ENCODE assay signal across 14 cellular contexts in genomic region chr22:20638143-20638870, GRCh38.
DNase-seq lines count a peak whose midpoint lies in the region; TF ChIP-seq lines count a peak whose summit lies in the region.
"Had no signal": no experiment of that assay in that cellular context is flagged by ENCODE, and none has a peak within 500 bp of the region (broad histone marks: within the 10 kb centered on the region; RNA-seq: fewer than 3 reads in every experiment).

No MANE protein-coding gene starts in this region.

- no peaks in the 10 kb centered on the region for H3K4me1 ChIP-seq in Peyer's patch

- peak; percentile 26 for DNase-seq in activated CD8-positive, alpha-beta memory T cell treated with anti-CD3 and anti-CD28 coated beads, Interleukin-2, amount 50 U/mL, for 48 hours
- no peak for DNase-seq in activated CD8-positive, alpha-beta memory T cell treated with anti-CD3 and anti-CD28 coated beads for 24 hours
- DNase-seq in H7: peak; percentile 12
- DNase-seq in mesenteric fat pad (ENCODE audit: low spot score): peak; percentile 22
- DNase-seq in posterior vena cava (ENCODE audit: low spot score): peak; percentile 5
- no peak for DNase-seq in COLO829 (ENCODE audit: low spot score)
- DNase-seq in NCI-H1417 (lab: John Stamatoyannopoulos, UW): no peak
- DNase-seq in Peyer's patch: no peak
- DNase-seq: CD8-positive, alpha-beta T cell; DND-41; GDM1; GM23248 had no signal

- H3K9me3 ChIP-seq in Peyer's patch: no peaks in the 10 kb centered on the region
- H3K9me3 ChIP-seq: Caco-2 had no signal

- H3K4me3 ChIP-seq in H7 (ENCODE audit: insufficient read depth, low read depth, low read length) (no peak overlapping the region), Peyer's patch (no peak overlapping the region)
- H3K4me3 ChIP-seq: GM23248 had no signal

- no peak for TF ChIP-seq CTCF in Peyer's patch (IDR thresholded peaks at IDR 0.05)

- no peaks in the 10 kb centered on the region for H3K27me3 ChIP-seq in H7 (ENCODE audit: control insufficient read depth, insufficient read depth, low read length)
- no peaks in the 10 kb centered on the region for H3K27me3 ChIP-seq in Peyer's patch

- intact Hi-C loops in posterior vena cava (cut with DNase I): no loop called here

- no peaks in the 10 kb centered on the region for H3K36me3 ChIP-seq in H7 (replicated peaks; ENCODE audit: control insufficient read depth, insufficient read depth, low read length)
- H3K36me3 ChIP-seq in Peyer's patch: no peaks in the 10 kb centered on the region

- no peak for TF ChIP-seq POLR2A in Peyer's patch (IDR thresholded peaks at IDR 0.05)

- no peak overlapping the region for H3K27ac ChIP-seq in Peyer's patch
- H3K27ac ChIP-seq: 22Rv1, GM23248 had no signal

Comparison
In these comparisons a context has a peak if more than half of its experiments do, and no peak if none do; other contexts are left out.
1. DNase-seq: peak in activated CD8-positive, alpha-beta memory T cell treated with anti-CD3 and anti-CD28 coated beads, Interleukin-2, amount 50 U/mL, for 48 hours (single experiment), H7 (single experiment), mesenteric fat pad (single experiment) and posterior vena cava (single experiment); none in activated CD8-positive, alpha-beta memory T cell treated with anti-CD3 and anti-CD28 coated beads for 24 hours (single experiment), COLO829 (single experiment), NCI-H1417 (0 of 3) and Peyer's patch (0 of 3).